In genomic region chr17:64008346-64008745, GRCh38 we compare ENCODE assay signal across 22 cellular contexts. TPM values are rescaled to one million over a fixed set of nuclear protein-coding genes. Genes with fewer than 3 reads are reported as not detected.
DNase-seq lines count a peak whose midpoint lies in the region; ATAC-seq and TF ChIP-seq lines count a peak whose summit lies in the region.
"Had no signal": no experiment of that assay in that cellular context is flagged by ENCODE, and none has a peak within 500 bp of the region (broad histone marks: within the 10 kb centered on the region; RNA-seq: fewer than 3 reads in every experiment).

No MANE protein-coding gene starts in this region.

- H3K27me3 Mint-ChIP-seq in CD8-positive, alpha-beta T cell (ENCODE audit: low read depth), result no peaks in the 10 kb centered on the region
- no peaks in the 10 kb centered on the region for H3K27me3 Mint-ChIP-seq in dendritic cell treated with granulocyte-macrophage colony-stimulating factor and Interleukin-4, amounts not matched to agents 40 ng/mL and 50 ng/mL, for 4 days
- peaks cover 6% of the 10 kb centered on the region for H3K27me3 Mint-ChIP-seq in mesothelial cell of epicardium (ENCODE audit: low read depth)
- H3K27me3 Mint-ChIP-seq: activated CD4-positive, alpha-beta T cell treated with anti-CD3 and anti-CD28 coated beads, Interleukin-2, amount 10 ng/mL, durations not matched to agents 7 days and 5 days; stimulated activated naive B cell treated with anti-CD40 and anti-IgM and Interleukin-4, amounts not matched to agents 10 μg/mL and 1 μg/mL and 100 μg/mL, for 72 hours had no signal

- no peaks in the 10 kb centered on the region for H3K9me3 ChIP-seq in CD8-positive, alpha-beta T cell (ENCODE audit: low read length)
- H3K9me3 ChIP-seq: HAP-1, tibial nerve had no signal

- H3K27ac Mint-ChIP-seq in activated naive CD4-positive, alpha-beta T cell treated with anti-CD3 and anti-CD28 coated beads, Interleukin-2, amount 50 U/mL, for 72 hours, result peak overlapping the region; percentile 36 to 37
- H3K27ac Mint-ChIP-seq in CD8-positive, alpha-beta T cell, result peak overlapping the region; percentile 82
- peak overlapping the region; percentile 80 for H3K27ac Mint-ChIP-seq in dendritic cell treated with granulocyte-macrophage colony-stimulating factor and Interleukin-4, amounts not matched to agents 40 ng/mL and 50 ng/mL, for 4 days
- no peak overlapping the region for H3K27ac Mint-ChIP-seq in mesothelial cell of epicardium

- H3K4me3 ChIP-seq in CD8-positive, alpha-beta T cell (ENCODE audit: low read depth, low read length), result no peak overlapping the region
- H3K4me3 ChIP-seq: HAP-1, hepatocyte, tibial nerve had no signal

- H3K36me3 ChIP-seq in CD8-positive, alpha-beta T cell (ENCODE audit: insufficient read depth, low read length), result peaks cover 29% of the 10 kb centered on the region
- H3K36me3 ChIP-seq: HAP-1, tibial nerve had no signal

- H3K4me1 ChIP-seq in CD8-positive, alpha-beta T cell (ENCODE audit: insufficient read depth, low read length), result peaks cover 55% of the 10 kb centered on the region
- H3K4me1 ChIP-seq: HAP-1 had no signal

- no peaks in the 10 kb centered on the region for H3K27me3 ChIP-seq in CD8-positive, alpha-beta T cell (ENCODE audit: insufficient read depth, low read length)
- H3K27me3 ChIP-seq: hepatocyte, tibial nerve had no signal

- no peak for ATAC-seq in activated naive CD4-positive, alpha-beta T cell treated with anti-CD3 and anti-CD28 coated beads, Interleukin-2, amount 50 U/mL, for 72 hours
- no peak for ATAC-seq in CD8-positive, alpha-beta T cell
- no peak for ATAC-seq in HG03521 (IDR thresholded peaks at IDR 0.05; ENCODE audit: unreplicated experiment)
- ATAC-seq: stimulated activated naive B cell treated with anti-CD40 and anti-IgM and Interleukin-4, amounts not matched to agents 10 μg/mL and 1 μg/mL and 100 μg/mL, for 72 hours had no signal

- intact Hi-C loops in CD8-positive, alpha-beta T cell (cut with DNase I, micrococcal nuclease), result no loop called here
- intact Hi-C loops in dendritic cell treated with granulocyte-macrophage colony-stimulating factor and Interleukin-4, amounts not matched to agents 40 ng/mL and 50 ng/mL, for 4 days (cut with micrococcal nuclease), result no loop called here

- H3K4me3 Mint-ChIP-seq in CD8-positive, alpha-beta T cell, result no peak overlapping the region
- H3K4me3 Mint-ChIP-seq in dendritic cell treated with granulocyte-macrophage colony-stimulating factor and Interleukin-4, amounts not matched to agents 40 ng/mL and 50 ng/mL, for 4 days, result no peak overlapping the region
- H3K4me3 Mint-ChIP-seq in mesothelial cell of epicardium, result no peak overlapping the region
- H3K4me3 Mint-ChIP-seq: activated CD4-positive, alpha-beta T cell treated with anti-CD3 and anti-CD28 coated beads, Interleukin-2, amount 10 ng/mL, durations not matched to agents 7 days and 5 days; stimulated activated naive B cell treated with anti-CD40 and anti-IgM and Interleukin-4, amounts not matched to agents 10 μg/mL and 1 μg/mL and 100 μg/mL, for 72 hours had no signal

- TF ChIP-seq CTCF in CD8-positive, alpha-beta T cell (IDR thresholded peaks at IDR 0.05), result no peak
- TF ChIP-seq CTCF in mesothelial cell of epicardium (IDR thresholded peaks at IDR 0.05; ENCODE audit: unreplicated experiment), result no peak

- POLR2A ChIA-PET in CD8-positive, alpha-beta T cell (lab: Charles Lee), result no interaction called here

- H3K9me3 Mint-ChIP-seq in activated naive CD4-positive, alpha-beta T cell treated with anti-CD3 and anti-CD28 coated beads, Interleukin-2, amount 50 U/mL, for 72 hours, result no peaks in the 10 kb centered on the region
- no peaks in the 10 kb centered on the region for H3K9me3 Mint-ChIP-seq in CD8-positive, alpha-beta T cell
- H3K9me3 Mint-ChIP-seq in dendritic cell treated with granulocyte-macrophage colony-stimulating factor and Interleukin-4, amounts not matched to agents 40 ng/mL and 50 ng/mL, for 4 days, result no peaks in the 10 kb centered on the region
- H3K9me3 Mint-ChIP-seq in mesothelial cell of epicardium, result peaks cover 5% of the 10 kb centered on the region
- H3K9me3 Mint-ChIP-seq: activated CD4-positive, alpha-beta T cell treated with anti-CD3 and anti-CD28 coated beads, Interleukin-2, amount 10 ng/mL, durations not matched to agents 7 days and 5 days; stimulated activated naive B cell treated with anti-CD40 and anti-IgM and Interleukin-4, amounts not matched to agents 10 μg/mL and 1 μg/mL and 100 μg/mL, for 72 hours had no signal

- peaks cover 67% of the 10 kb centered on the region for H3K4me1 Mint-ChIP-seq in CD8-positive, alpha-beta T cell (ENCODE audit: low read depth)
- peaks cover 40% of the 10 kb centered on the region for H3K4me1 Mint-ChIP-seq in dendritic cell treated with granulocyte-macrophage colony-stimulating factor and Interleukin-4, amounts not matched to agents 40 ng/mL and 50 ng/mL, for 4 days (ENCODE audit: low read depth)
- H3K4me1 Mint-ChIP-seq in mesothelial cell of epicardium, result peaks cover 9% of the 10 kb centered on the region

- CTCF ChIA-PET in CD8-positive, alpha-beta T cell (lab: Charles Lee), result no interaction called here

- peaks cover 0 to 20% of the 10 kb centered on the region in 2 donors for H3K36me3 Mint-ChIP-seq in activated naive CD4-positive, alpha-beta T cell treated with anti-CD3 and anti-CD28 coated beads, Interleukin-2, amount 50 U/mL, for 72 hours
- H3K36me3 Mint-ChIP-seq in CD8-positive, alpha-beta T cell, result peaks cover 77% of the 10 kb centered on the region
- H3K36me3 Mint-ChIP-seq in dendritic cell treated with granulocyte-macrophage colony-stimulating factor and Interleukin-4, amounts not matched to agents 40 ng/mL and 50 ng/mL, for 4 days (ENCODE audit: low read depth), result peaks cover 23% of the 10 kb centered on the region
- H3K36me3 Mint-ChIP-seq in mesothelial cell of epicardium, result no peaks in the 10 kb centered on the region

- no peak for DNase-seq in activated naive CD4-positive, alpha-beta T cell treated with anti-CD3 and anti-CD28 coated beads, Interleukin-2, amount 50 U/mL, for 72 hours (ENCODE audit: low spot score in 2 of 2)
- DNase-seq in activated naive CD4-positive, alpha-beta T cell treated with anti-CD3 and anti-CD28 coated beads, Interleukin-2, amount 50 U/mL, for 16 hours, result no peak
- no peak for DNase-seq in CD8-positive, alpha-beta T cell
- DNase-seq in stimulated activated CD8-positive, alpha-beta memory T cell treated with anti-CD3 and anti-CD28 coated beads, Interleukin-4, amount 100 ng/mL, for 48 hours, result peak; percentile 10
- DNase-seq in activated gamma-delta T cell (lab: John Stamatoyannopoulos, UW) (no peak), mesothelial cell of epicardium (ENCODE audit: low spot score in 2 of 2, unreplicated experiment in 2 of 2) (no peak)
- DNase-seq: activated CD4-positive, alpha-beta T cell treated with anti-CD3 and anti-CD28 coated beads, Interleukin-2, amount 10 ng/mL, durations not matched to agents 7 days and 5 days; amniotic stem cell; Calu3; mammary epithelial cell; MV-4-11; NCI-H1694 treated with DMSO at 0.1 percent for 48 hours; stimulated activated naive B cell treated with anti-CD40 and anti-IgM and Interleukin-4, amounts not matched to agents 10 μg/mL and 1 μg/mL and 100 μg/mL, for 72 hours had no signal

- no peak overlapping the region for H3K27ac ChIP-seq in CD8-positive, alpha-beta T cell (ENCODE audit: low read depth, low read length)
- H3K27ac ChIP-seq: hepatocyte, tibial nerve had no signal

RNA-seq across cellular contexts. Expression of gene PRR29, which starts 10.2 kb away (rescaled TPM):
- total RNA-seq in activated naive CD4-positive, alpha-beta T cell treated with anti-CD3 and anti-CD28 coated beads, Interleukin-2, amount 50 U/mL, for 72 hours, result 1 to 10 TPM in 1 of 2 donors, under 1 TPM in 1; 0.86 to 1.8 TPM
- under 1 TPM; 0.24 to 0.97 TPM for total RNA-seq in CD8-positive, alpha-beta T cell
- total RNA-seq in mesothelial cell of epicardium, result 1.9 to 2.0 TPM (median 2.0 TPM) in 3 replicates
- total RNA-seq: bronchial epithelial cell had no signal

RNA-seq across cellular contexts. Expression of gene ICAM2, which starts 12.1 kb away (rescaled TPM):
- total RNA-seq in activated naive CD4-positive, alpha-beta T cell treated with anti-CD3 and anti-CD28 coated beads, Interleukin-2, amount 50 U/mL, for 72 hours, result 10 to 100 TPM; 21.9 to 45.2 TPM
- 10 to 100 TPM; 38.0 to 38.7 TPM for total RNA-seq in CD8-positive, alpha-beta T cell
- total RNA-seq in mesothelial cell of epicardium, result 0.22 TPM in 1 of 3 replicates, not detected in the others

RNA-seq across cellular contexts. Expression of gene SCN4A, which starts 35.6 kb away (rescaled TPM):
- under 1 TPM in 1 of 2 donors, not detected in 1; 0.10 TPM for total RNA-seq in activated naive CD4-positive, alpha-beta T cell treated with anti-CD3 and anti-CD28 coated beads, Interleukin-2, amount 50 U/mL, for 72 hours
- under 1 TPM in 1 of 2 experiments, not detected in 1; 0.14 TPM for total RNA-seq in CD8-positive, alpha-beta T cell
- 0.14 to 0.60 TPM (median 0.51 TPM) in 3 replicates for total RNA-seq in mesothelial cell of epicardium
- total RNA-seq: Calu3, fibroblast of villous mesenchyme, HT-29, mammary epithelial cell, osteoblast had no signal

Comparison
In these comparisons a context has a peak if more than half of its experiments do, and no peak if none do; other contexts are left out.
1. RNA of gene ICAM2, which starts 12.1 kb away (total RNA-seq): 21.9 to 45.2 TPM in activated naive CD4-positive, alpha-beta T cell treated with anti-CD3 and anti-CD28 coated beads, Interleukin-2, amount 50 U/mL, for 72 hours and 38.0 to 38.7 TPM in CD8-positive, alpha-beta T cell; 0.22 TPM in mesothelial cell of epicardium; every median in the first group is over 10 times any median in the second.